20 cellular contexts compared by ENCODE assay signal in the genomic region with DNA sequence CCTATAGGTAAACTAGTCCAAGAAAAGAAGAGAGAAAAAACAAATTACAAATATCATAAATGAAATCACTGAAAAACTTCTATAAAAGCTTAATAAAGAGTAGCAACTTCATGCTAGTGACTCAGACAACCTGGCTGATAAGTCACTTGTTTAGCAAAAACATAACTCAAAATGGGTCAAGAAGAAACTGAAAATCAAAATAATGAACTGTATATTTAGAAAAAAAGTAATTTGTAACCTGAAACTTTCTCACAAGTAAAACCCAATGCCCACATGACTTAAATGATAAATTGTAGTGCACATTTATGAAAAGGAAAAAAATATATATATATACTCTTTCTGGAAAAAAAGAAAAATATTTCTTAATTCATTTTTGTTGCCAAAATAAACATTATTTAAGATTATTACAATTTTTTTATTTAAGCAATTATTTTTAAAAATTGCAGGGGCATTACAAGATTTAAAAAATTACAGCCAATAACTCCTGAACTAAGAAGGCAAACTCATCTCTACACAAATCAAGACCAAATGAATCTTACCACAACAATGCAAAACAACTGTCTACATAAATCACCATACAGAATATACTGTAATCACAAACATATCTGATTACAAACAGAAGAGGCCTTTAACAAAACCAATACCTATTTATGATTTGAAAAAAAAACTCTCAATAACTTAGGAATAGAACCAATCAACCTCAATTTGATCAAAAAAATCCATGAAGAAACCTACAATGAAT.
A peak's percentile ranks its signal among the peaks of the same experiment; 100 is the strongest.
DNase-seq lines count a peak whose midpoint lies in the region; ATAC-seq, FAIRE-seq and TF ChIP-seq lines count a peak whose summit lies in the region.
"Had no signal": no experiment of that assay in that cellular context is flagged by ENCODE, and none has a peak within 500 bp of the region (broad histone marks: within the 10 kb centered on the region; RNA-seq: fewer than 3 reads in every experiment).

No MANE protein-coding gene starts in this region.

- no peak overlapping the region for H3K9ac ChIP-seq in kidney (ENCODE audit: low read length in 2 of 2)

- no peaks in the 10 kb centered on the region for H3K36me3 ChIP-seq in kidney (ENCODE audit: control insufficient read depth in 1 of 2, insufficient read depth in 2 of 2, low read length in 2 of 2)
- H3K36me3 ChIP-seq: MG63 had no signal

- peak; percentile 79 for FAIRE-seq in kidney (lab: Jason Lieb, UNC)
- FAIRE-seq: RCC 7860 had no signal

- H3K4me3 ChIP-seq in kidney (ENCODE audit: low read length in 2 of 2), result no peak overlapping the region
- H3K4me3 ChIP-seq: GM23338, MG63 had no signal

- no peaks in the 10 kb centered on the region for H3K27me3 Mint-ChIP-seq in T-helper 17 cell
- H3K27me3 Mint-ChIP-seq: CD4-positive, alpha-beta T cell had no signal

- TF ChIP-seq CTCF in kidney (IDR thresholded peaks at IDR 0.05; ENCODE audit: borderline replicate concordance, extremely low read depth, insufficient read depth), result no peak

- H3K4me1 Mint-ChIP-seq in T-helper 17 cell, result no peaks in the 10 kb centered on the region
- H3K4me1 Mint-ChIP-seq: GM23338 had no signal

- H3K9me3 ChIP-seq in kidney (ENCODE audit: control insufficient read depth in 1 of 2, low read length in 2 of 2) (peaks cover 0 to 2% of the 10 kb centered on the region in 2 donors), T-helper 17 cell (ENCODE audit: control insufficient read depth, low read length, poor library complexity, severe bottlenecking) (no peaks in the 10 kb centered on the region)
- H3K9me3 ChIP-seq: MG63 had no signal

- ATAC-seq in GM18519 (IDR thresholded peaks at IDR 0.05; ENCODE audit: low FRiP score, unreplicated experiment), result peak; percentile 56
- ATAC-seq in HG02938 (IDR thresholded peaks at IDR 0.05; ENCODE audit: unreplicated experiment), result peak; percentile 89
- ATAC-seq in HG03521 (IDR thresholded peaks at IDR 0.05; ENCODE audit: unreplicated experiment), result peak; percentile 61
- no peak for ATAC-seq in GM21786 (IDR thresholded peaks at IDR 0.05; ENCODE audit: unreplicated experiment)
- ATAC-seq in T-helper 17 cell, result no peak
- ATAC-seq: GM23338 had no signal

- H3K36me3 Mint-ChIP-seq in T-helper 17 cell (ENCODE audit: low read depth), result no peaks in the 10 kb centered on the region

- no peak overlapping the region for H3K4me3 Mint-ChIP-seq in T-helper 17 cell
- H3K4me3 Mint-ChIP-seq: CD4-positive, alpha-beta T cell; GM23338 had no signal

- no peak for DNase-seq in kidney
- DNase-seq in iPS-NIHi11 (ENCODE audit: low spot score), result no peak
- no peak for DNase-seq in T-helper 17 cell
- DNase-seq: AML-193; Calu3; CD4-positive, alpha-beta T cell; DMS79; KG1; MG63; NCI-H1930; NCI-H2171 treated with DMSO at 0.1 percent for 48 hours; NCI-H510A; NCI-H82; SIG-M5 had no signal

- no peak overlapping the region for H3K27ac Mint-ChIP-seq in T-helper 17 cell
- H3K27ac Mint-ChIP-seq: CD4-positive, alpha-beta T cell; GM23338 had no signal

- no peak overlapping the region for H3K27ac ChIP-seq in kidney (ENCODE audit: low read depth in 2 of 2, low read length in 2 of 2)

- no peaks in the 10 kb centered on the region for H3K4me1 ChIP-seq in kidney (ENCODE audit: control insufficient read depth in 1 of 2, insufficient read depth in 1 of 2, low read depth in 1 of 2, low read length in 2 of 2)

- intact Hi-C loops in kidney (cut with DNase I), result no loop called here

Comparison
In these comparisons a context has a peak if more than half of its experiments do, and no peak if none do; other contexts are left out.
1. ATAC-seq: peak in GM18519 (single experiment), HG02938 (single experiment) and HG03521 (single experiment); none in GM21786 (single experiment) and T-helper 17 cell (single experiment).